Comparison of ENCODE assay signal across 9 cellular contexts in the genomic region with DNA sequence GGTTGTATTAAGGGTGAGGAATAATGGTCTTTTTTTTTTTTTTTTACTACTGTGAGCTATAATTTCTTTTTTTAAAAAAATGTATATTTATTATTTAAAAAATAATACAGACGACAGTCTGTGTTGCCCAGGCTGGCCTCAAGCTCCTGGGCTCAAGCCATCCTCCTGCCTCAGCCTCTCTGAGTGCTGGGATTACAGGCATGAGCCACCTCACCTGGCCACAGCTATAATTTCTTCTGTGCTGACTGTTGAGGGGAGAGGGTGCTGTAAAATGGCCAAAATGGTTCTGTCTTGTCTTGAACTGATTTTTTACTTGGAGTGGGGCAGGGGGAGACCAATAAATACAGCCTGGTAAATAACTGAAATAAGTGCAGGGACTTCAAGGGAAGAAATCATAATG. TPM values are rescaled to one million over a fixed set of nuclear protein-coding genes. Genes with fewer than 3 reads are reported as not detected.
DNase-seq lines count a peak whose midpoint lies in the region; ATAC-seq and TF ChIP-seq lines count a peak whose summit lies in the region.
"Had no signal": no experiment of that assay in that cellular context is flagged by ENCODE, and none has a peak within 500 bp of the region (broad histone marks: within the 10 kb centered on the region; RNA-seq: fewer than 3 reads in every experiment).

No MANE protein-coding gene starts in this region.

- no peak for DNase-seq in GM23338 (ENCODE audit: low spot score)
- DNase-seq in foreskin fibroblast, result no peak
- DNase-seq in sigmoid colon, result peak; percentile 32
- DNase-seq in GF-D8 (lab: John Stamatoyannopoulos, UW), result no peak
- no peak for DNase-seq in globus pallidus (ENCODE audit: low spot score)
- no peak for DNase-seq in G401 (ENCODE audit: low spot score)
- DNase-seq in SW 1271 (lab: John Stamatoyannopoulos, UW), result no peak
- DNase-seq: NCI-H446 treated with DMSO at 0.1 percent for 48 hours had no signal

- H3K9me3 Mint-ChIP-seq in GM23338, result peaks cover 16% of the 10 kb centered on the region; the same call in 2 of the 3 replicates

- TF ChIP-seq CTCF in GM23338 (conservative IDR thresholded peaks at IDR 0.05; ENCODE audit: low read depth in 2 of 2), result no peak
- TF ChIP-seq CTCF in WI38 (IDR thresholded peaks at IDR 0.05; ENCODE audit: low read depth, low read length), result no peak
- no peak for TF ChIP-seq CTCF in foreskin fibroblast (IDR thresholded peaks at IDR 0.05; ENCODE audit: low read depth, low read length)
- TF ChIP-seq CTCF in sigmoid colon (IDR thresholded peaks at IDR 0.05), result no peak

- peaks cover 32% of the 10 kb centered on the region for H3K27me3 Mint-ChIP-seq in GM23338 (ENCODE audit: insufficient read depth, low read depth, poor library complexity)

- ATAC-seq in GM23338, result no peak

- TF ChIP-seq POLR2A in sigmoid colon (IDR thresholded peaks at IDR 0.05), result no peak

- intact Hi-C loops in sigmoid colon (cut with DNase I), result loop anchor here (5.0 kb wide), 1 partner anchor 865 kb away; no protein-coding TSS in a partner anchor

- no peak for TF ChIP-seq EP300 in sigmoid colon (IDR thresholded peaks at IDR 0.05)

- peaks cover 72% of the 10 kb centered on the region for H3K36me3 ChIP-seq in GM23338 (ENCODE audit: insufficient read depth)
- peaks cover 27 to 63% (median 53%) of the 10 kb centered on the region in 4 donors for H3K36me3 ChIP-seq in sigmoid colon

- no peaks in the 10 kb centered on the region for H3K9me2 ChIP-seq in GM23338 (ENCODE audit: insufficient read depth)

- no peak overlapping the region for H2AFZ ChIP-seq in GM23338

- H3K27me3 ChIP-seq in GM23338 (ENCODE audit: insufficient read depth), result no peaks in the 10 kb centered on the region
- no peaks in the 10 kb centered on the region for H3K27me3 ChIP-seq in sigmoid colon

- H3K4me3 ChIP-seq in GM23338 (peak overlapping the region; percentile 78), WI38 (ENCODE audit: low read depth, low read length) (peak overlapping the region; percentile 100), foreskin fibroblast (ENCODE audit: low read depth in 1 of 2, low read length in 2 of 2) (peak overlapping the region; percentile 91 to 100), sigmoid colon (peak overlapping the region; percentile 71 to 85 (median 81))

- H3K27ac ChIP-seq in GM23338 (ENCODE audit: low read depth), result peak overlapping the region; percentile 94; the same call in 1 of the 2 replicates
- H3K27ac ChIP-seq in sigmoid colon, result peak overlapping the region; percentile 47 to 97 (median 94)

- H3F3A ChIP-seq in GM23338 (replicated peaks; ENCODE audit: low read depth), result peaks cover 67% of the 10 kb centered on the region

- in situ Hi-C loops in G401 (cut with HindIII; ENCODE audit: low sequenced_read_pairs), result no loop called here

- no peaks in the 10 kb centered on the region for H3K9me3 ChIP-seq in sigmoid colon

- peaks cover 88% of the 10 kb centered on the region for H3K79me2 ChIP-seq in GM23338 (replicated peaks; ENCODE audit: insufficient read depth)

- H4K20me1 ChIP-seq in GM23338 (replicated peaks; ENCODE audit: insufficient read depth), result peaks cover 79% of the 10 kb centered on the region

- H3K36me3 Mint-ChIP-seq in GM23338 (ENCODE audit: low read depth), result peaks cover 87% of the 10 kb centered on the region

- H3K27ac Mint-ChIP-seq in GM23338, result 0 out of 2 replicates have a peak overlapping the region, but pooled peaks have one; percentile 36

- H3K4me1 Mint-ChIP-seq in GM23338, result peaks cover 40% of the 10 kb centered on the region

- H3K4me2 ChIP-seq in GM23338, result peak overlapping the region; percentile 79

- H3K4me1 ChIP-seq in GM23338 (ENCODE audit: insufficient read depth), result peaks cover 30% of the 10 kb centered on the region
- H3K4me1 ChIP-seq in sigmoid colon, result peaks cover 0 to 74% (median 67%) of the 10 kb centered on the region in 4 donors

- 2 to 26% methylated on average over 1 of the region's 1 CpG for WGBS in sigmoid colon, 2 donors

- H3K4me3 Mint-ChIP-seq in GM23338, result peak overlapping the region; percentile 95

TF ChIP-seq in GM23338, 12 proteins besides CTCF, POLR2A, EP300 and RAD21 (continues in another document):
- TF ChIP-seq, protein P1, sequence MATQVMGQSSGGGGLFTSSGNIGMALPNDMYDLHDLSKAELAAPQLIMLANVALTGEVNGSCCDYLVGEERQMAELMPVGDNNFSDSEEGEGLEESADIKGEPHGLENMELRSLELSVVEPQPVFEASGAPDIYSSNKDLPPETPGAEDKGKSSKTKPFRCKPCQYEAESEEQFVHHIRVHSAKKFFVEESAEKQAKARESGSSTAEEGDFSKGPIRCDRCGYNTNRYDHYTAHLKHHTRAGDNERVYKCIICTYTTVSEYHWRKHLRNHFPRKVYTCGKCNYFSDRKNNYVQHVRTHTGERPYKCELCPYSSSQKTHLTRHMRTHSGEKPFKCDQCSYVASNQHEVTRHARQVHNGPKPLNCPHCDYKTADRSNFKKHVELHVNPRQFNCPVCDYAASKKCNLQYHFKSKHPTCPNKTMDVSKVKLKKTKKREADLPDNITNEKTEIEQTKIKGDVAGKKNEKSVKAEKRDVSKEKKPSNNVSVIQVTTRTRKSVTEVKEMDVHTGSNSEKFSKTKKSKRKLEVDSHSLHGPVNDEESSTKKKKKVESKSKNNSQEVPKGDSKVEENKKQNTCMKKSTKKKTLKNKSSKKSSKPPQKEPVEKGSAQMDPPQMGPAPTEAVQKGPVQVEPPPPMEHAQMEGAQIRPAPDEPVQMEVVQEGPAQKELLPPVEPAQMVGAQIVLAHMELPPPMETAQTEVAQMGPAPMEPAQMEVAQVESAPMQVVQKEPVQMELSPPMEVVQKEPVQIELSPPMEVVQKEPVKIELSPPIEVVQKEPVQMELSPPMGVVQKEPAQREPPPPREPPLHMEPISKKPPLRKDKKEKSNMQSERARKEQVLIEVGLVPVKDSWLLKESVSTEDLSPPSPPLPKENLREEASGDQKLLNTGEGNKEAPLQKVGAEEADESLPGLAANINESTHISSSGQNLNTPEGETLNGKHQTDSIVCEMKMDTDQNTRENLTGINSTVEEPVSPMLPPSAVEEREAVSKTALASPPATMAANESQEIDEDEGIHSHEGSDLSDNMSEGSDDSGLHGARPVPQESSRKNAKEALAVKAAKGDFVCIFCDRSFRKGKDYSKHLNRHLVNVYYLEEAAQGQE (IDR thresholded peaks at IDR 0.05; ENCODE audit: unreplicated experiment), result no peak
- no peak for TF ChIP-seq EZH2phosphoT487 (IDR thresholded peaks at IDR 0.05; ENCODE audit: unreplicated experiment)
- TF ChIP-seq, protein P2, sequence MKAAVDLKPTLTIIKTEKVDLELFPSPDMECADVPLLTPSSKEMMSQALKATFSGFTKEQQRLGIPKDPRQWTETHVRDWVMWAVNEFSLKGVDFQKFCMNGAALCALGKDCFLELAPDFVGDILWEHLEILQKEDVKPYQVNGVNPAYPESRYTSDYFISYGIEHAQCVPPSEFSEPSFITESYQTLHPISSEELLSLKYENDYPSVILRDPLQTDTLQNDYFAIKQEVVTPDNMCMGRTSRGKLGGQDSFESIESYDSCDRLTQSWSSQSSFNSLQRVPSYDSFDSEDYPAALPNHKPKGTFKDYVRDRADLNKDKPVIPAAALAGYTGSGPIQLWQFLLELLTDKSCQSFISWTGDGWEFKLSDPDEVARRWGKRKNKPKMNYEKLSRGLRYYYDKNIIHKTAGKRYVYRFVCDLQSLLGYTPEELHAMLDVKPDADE (IDR thresholded peaks at IDR 0.05), result no peak
- no peak for TF ChIP-seq CREB1 (CRISPR knock-in tag; IDR thresholded peaks at IDR 0.05; ENCODE audit: low read depth)
- TF ChIP-seq STAT1 (IDR thresholded peaks at IDR 0.05; ENCODE audit: unreplicated experiment), result no peak
- TF ChIP-seq ZNF114 (CRISPR knock-in tag; IDR thresholded peaks at IDR 0.05), result no peak
- no peak for TF ChIP-seq EZH2 (IDR thresholded peaks at IDR 0.05; ENCODE audit: low read depth, unreplicated experiment)
- TF ChIP-seq NANOG (IDR thresholded peaks at IDR 0.05; ENCODE audit: borderline replicate concordance), result no peak

RNA-seq across cellular contexts. Expression of a gene that starts 3.6 kb away (rescaled TPM):
- 254 and 436 TPM in 2 replicates for total RNA-seq in GM23338 (2014; rRNA removed; shearing (Covaris generic))
- polyA plus RNA-seq in GM23338 (2016; fragmentation: Nextera tagmentation; extraction: Ambion mirVana) (585 and 655 TPM in 2 replicates), sigmoid colon (100 to 1,000 TPM; 144 to 292 (median 165) TPM)
- 100 to 1,000 TPM; 101 to 168 (median 122) TPM for total RNA-seq in sigmoid colon
- total RNA-seq in G401 (2014; rRNA removed; shearing (Covaris generic)), result 342 and 464 TPM in 2 replicates

RNA-seq across cellular contexts. Expression of a gene that starts 50.5 kb away (rescaled TPM):
- total RNA-seq in GM23338 (2014; rRNA removed; shearing (Covaris generic)), result 15.2 and 17.4 TPM in 2 replicates
- polyA plus RNA-seq in GM23338 (2016; fragmentation: Nextera tagmentation; extraction: Ambion mirVana), result 9.0 and 10.8 TPM in 2 replicates
- 10 to 100 TPM; 25.8 to 46.3 (median 33.1) TPM for total RNA-seq in sigmoid colon
- polyA plus RNA-seq in sigmoid colon, result 10 to 100 TPM; 33.6 to 47.8 (median 42.1) TPM
- 11.8 and 19.6 TPM in 2 replicates for total RNA-seq in G401 (2014; rRNA removed; shearing (Covaris generic))
